In the genomic region with DNA sequence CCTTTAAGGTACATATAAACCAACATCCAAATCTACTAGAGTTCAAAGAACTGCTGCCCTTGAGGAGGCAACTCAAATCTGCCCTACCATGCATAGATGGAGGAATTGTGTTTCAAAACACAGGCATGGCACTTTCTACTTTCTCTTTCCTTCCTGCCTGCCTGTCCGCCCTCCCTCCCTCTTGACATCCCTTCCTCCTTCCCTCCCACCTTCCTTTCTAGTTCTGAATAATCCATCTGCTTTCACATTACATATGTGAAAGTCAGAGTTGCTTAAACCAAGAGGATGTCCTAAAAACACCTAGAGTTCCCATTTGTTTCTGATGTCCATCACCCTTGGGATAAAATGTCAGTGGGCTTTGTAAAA, we compare ENCODE assay signal across 10 cellular contexts.
DNase-seq lines count a peak whose midpoint lies in the region; ATAC-seq and TF ChIP-seq lines count a peak whose summit lies in the region.
"Had no signal": no experiment of that assay in that cellular context is flagged by ENCODE, and none has a peak within 500 bp of the region (broad histone marks: within the 10 kb centered on the region; RNA-seq: fewer than 3 reads in every experiment).

No MANE protein-coding gene starts in this region.

- H4K20me1 ChIP-seq in OCI-LY3 (ENCODE audit: insufficient read depth, low read length), result peaks cover 99% of the 10 kb centered on the region

- POLR2A ChIA-PET in CD4-positive, alpha-beta memory T cell (lab: Charles Lee; ENCODE audit: partially characterized antibody), result interaction anchor here (1.2 to 9.2 kb wide), 2 partner anchors 16 to 23 kb away, joined by 3 to 97 read pairs; no protein-coding TSS in a partner anchor

- H3K36me3 ChIP-seq in CD4-positive, alpha-beta memory T cell (ENCODE audit: insufficient read depth, low read length), result peaks cover 59% of the 10 kb centered on the region
- peaks cover 84% of the 10 kb centered on the region for H3K36me3 ChIP-seq in OCI-LY3 (replicated peaks; ENCODE audit: low read depth, low read length)
- H3K36me3 ChIP-seq in mucosa of descending colon (ENCODE audit: low read depth), result no peaks in the 10 kb centered on the region
- peaks cover 0 to 26% of the 10 kb centered on the region in 2 donors for H3K36me3 ChIP-seq in vagina

- H3K36me3 Mint-ChIP-seq in CD4-positive, alpha-beta memory T cell, result peaks cover 83 to 92% of the 10 kb centered on the region in 2 donors

- H3K27ac Mint-ChIP-seq in CD4-positive, alpha-beta memory T cell, result peak overlapping the region; percentile 19 to 94 (median 84)

- H3K79me2 ChIP-seq in OCI-LY3 (ENCODE audit: low read length), result peaks cover 100% of the 10 kb centered on the region

- H3K4me3 Mint-ChIP-seq in CD4-positive, alpha-beta memory T cell, result peak overlapping the region in 5 of 8 donors; percentile 1 to 73 (median 17)

- ATAC-seq in GM19452 (IDR thresholded peaks at IDR 0.05; ENCODE audit: unreplicated experiment) (peak; percentile 64), mucosa of descending colon (peak; percentile 19), GM19455 (IDR thresholded peaks at IDR 0.05; ENCODE audit: unreplicated experiment) (no peak)
- ATAC-seq: HCT116 had no signal

- H3K9me3 Mint-ChIP-seq in CD4-positive, alpha-beta memory T cell, result no peaks in the 10 kb centered on the region

- H3K4me2 ChIP-seq in OCI-LY3 (ENCODE audit: low read length), result peak overlapping the region; percentile 31

- no peak for TF ChIP-seq POLR2A in vagina (IDR thresholded peaks at IDR 0.05)

- H3K27ac ChIP-seq in CD4-positive, alpha-beta memory T cell (ENCODE audit: low read depth, low read length), result no peak overlapping the region
- H3K27ac ChIP-seq in OCI-LY3 (ENCODE audit: low read length) (peak overlapping the region; percentile 33), vagina (no peak overlapping the region), substantia nigra (ENCODE audit: low read depth, low read length, poor library complexity, severe bottlenecking) (no peak overlapping the region)

- no peaks in the 10 kb centered on the region for H3K9me3 ChIP-seq in CD4-positive, alpha-beta memory T cell (ENCODE audit: control insufficient read depth in 1 of 2, low read length in 2 of 2)
- H3K9me3 ChIP-seq in OCI-LY3 (ENCODE audit: insufficient read depth, low read length) (no peaks in the 10 kb centered on the region), mucosa of descending colon (no peaks in the 10 kb centered on the region), vagina (no peaks in the 10 kb centered on the region)

- no peak overlapping the region for H2AFZ ChIP-seq in OCI-LY3 (ENCODE audit: low read depth, low read length)

- no peaks in the 10 kb centered on the region for H3K27me3 ChIP-seq in CD4-positive, alpha-beta memory T cell (ENCODE audit: insufficient read depth, low read length)
- H3K27me3 ChIP-seq in OCI-LY3 (ENCODE audit: low read depth, low read length) (no peaks in the 10 kb centered on the region), vagina (no peaks in the 10 kb centered on the region)

- no peaks in the 10 kb centered on the region for H3K27me3 Mint-ChIP-seq in CD4-positive, alpha-beta memory T cell

- CTCF ChIA-PET in CD4-positive, alpha-beta memory T cell (lab: Charles Lee; ENCODE audit: partially characterized antibody), result interaction anchor here (1.2 to 1.3 kb wide), 2 partner anchors 13 to 14 kb away, joined by 3 to 5 read pairs; no protein-coding TSS in a partner anchor

- no peak for DNase-seq in CD4-positive, alpha-beta memory T cell
- DNase-seq in mucosa of descending colon, result no peak
- no peak for DNase-seq in vagina (ENCODE audit: extremely low spot score in 2 of 2)
- DNase-seq in NCI-H1048 (lab: John Stamatoyannopoulos, UW), result no peak
- DNase-seq in substantia nigra (lab: John Stamatoyannopoulos, UW), result no peak
- DNase-seq: NCI-H2081 had no signal

- H3K4me1 ChIP-seq in CD4-positive, alpha-beta memory T cell (ENCODE audit: insufficient read depth, low read length), result peaks cover 83% of the 10 kb centered on the region
- H3K4me1 ChIP-seq in OCI-LY3 (ENCODE audit: low read length) (peaks cover 58% of the 10 kb centered on the region), mucosa of descending colon (ENCODE audit: low read depth) (peaks cover 54% of the 10 kb centered on the region), vagina (peaks cover 45% of the 10 kb centered on the region)

- TF ChIP-seq CTCF in OCI-LY3 (IDR thresholded peaks at IDR 0.05; ENCODE audit: low read depth, low read length) (no peak), mucosa of descending colon (IDR thresholded peaks at IDR 0.05) (no peak), vagina (IDR thresholded peaks at IDR 0.05) (no peak)

- intact Hi-C loops in CD4-positive, alpha-beta memory T cell (cut with micrococcal nuclease), result no loop called here
- intact Hi-C loops in mucosa of descending colon (cut with DNase I, micrococcal nuclease) (no loop called here), vagina (cut with DNase I) (no loop called here)

- H3K4me1 Mint-ChIP-seq in CD4-positive, alpha-beta memory T cell, result peaks cover 21 to 91% (median 70%) of the 10 kb centered on the region in 4 donors

- H3K9ac ChIP-seq in OCI-LY3 (ENCODE audit: low read length), result no peak overlapping the region

- no peak overlapping the region for H3K4me3 ChIP-seq in CD4-positive, alpha-beta memory T cell (ENCODE audit: low read length in 2 of 2)
- no peak overlapping the region for H3K4me3 ChIP-seq in OCI-LY3 (ENCODE audit: low read length)
- no peak overlapping the region for H3K4me3 ChIP-seq in mucosa of descending colon
- no peak overlapping the region for H3K4me3 ChIP-seq in vagina
